In genomic region chr2:1647417-1648240, GRCh38 we compare ENCODE assay signal across 17 cellular contexts.
DNase-seq lines count a peak whose midpoint lies in the region; ATAC-seq and TF ChIP-seq lines count a peak whose summit lies in the region.
"Had no signal": no experiment of that assay in that cellular context is flagged by ENCODE, and none has a peak within 500 bp of the region (broad histone marks: within the 10 kb centered on the region; RNA-seq: fewer than 3 reads in every experiment).

No MANE protein-coding gene starts in this region.

- H3K9me3 ChIP-seq in ascending aorta (no peaks in the 10 kb centered on the region), neural progenitor cell (ENCODE audit: low read depth) (no peaks in the 10 kb centered on the region), vagina (no peaks in the 10 kb centered on the region)
- H3K9me3 ChIP-seq: BLaER1 had no signal

- no peak overlapping the region for H3K4me3 Mint-ChIP-seq in neural progenitor cell
- H3K4me3 Mint-ChIP-seq in activated CD4-positive, alpha-beta T cell treated with anti-CD3 and anti-CD28 coated beads, Interleukin-2, amount 10 ng/mL, durations not matched to agents 24 days and 14 days: no peak overlapping the region

- H3K9ac ChIP-seq in neural progenitor cell: no peak overlapping the region
- H3K9ac ChIP-seq: BLaER1 had no signal

- H3K36me3 Mint-ChIP-seq in neural progenitor cell: peaks cover 43% of the 10 kb centered on the region
- H3K36me3 Mint-ChIP-seq in activated CD4-positive, alpha-beta T cell treated with anti-CD3 and anti-CD28 coated beads, Interleukin-2, amount 10 ng/mL, durations not matched to agents 24 days and 14 days (ENCODE audit: low read depth): no peaks in the 10 kb centered on the region

- H3K36me3 ChIP-seq in ascending aorta: peaks cover 35 to 42% of the 10 kb centered on the region in 2 donors
- no peaks in the 10 kb centered on the region for H3K36me3 ChIP-seq in neural progenitor cell
- H3K36me3 ChIP-seq in vagina: peaks cover 0 to 38% of the 10 kb centered on the region in 2 donors

- H3K4me2 ChIP-seq in neural progenitor cell: no peak overlapping the region
- H3K4me2 ChIP-seq: BLaER1 had no signal

- H3K27me3 Mint-ChIP-seq in neural progenitor cell (ENCODE audit: insufficient read depth, low read depth): peaks cover 8% of the 10 kb centered on the region
- no peaks in the 10 kb centered on the region for H3K27me3 Mint-ChIP-seq in activated CD4-positive, alpha-beta T cell treated with anti-CD3 and anti-CD28 coated beads, Interleukin-2, amount 10 ng/mL, durations not matched to agents 24 days and 14 days

- H3K27me3 ChIP-seq in ascending aorta (no peaks in the 10 kb centered on the region), neural progenitor cell (no peaks in the 10 kb centered on the region), vagina (no peaks in the 10 kb centered on the region)
- H3K27me3 ChIP-seq: BLaER1 had no signal

- H3K4me1 ChIP-seq in ascending aorta: peaks cover 19 to 29% of the 10 kb centered on the region in 2 donors
- peaks cover 3% of the 10 kb centered on the region for H3K4me1 ChIP-seq in neural progenitor cell
- peaks cover 5% of the 10 kb centered on the region for H3K4me1 ChIP-seq in vagina

- H2AFZ ChIP-seq in neural progenitor cell (replicated peaks): no peak overlapping the region

- DNase-seq in activated CD8-positive, alpha-beta memory T cell treated with anti-CD3 and anti-CD28 coated beads for 24 hours: peak; percentile 11
- DNase-seq in activated CD8-positive, alpha-beta memory T cell treated with anti-CD3 and anti-CD28 coated beads, Interleukin-2, amount 50 U/mL, for 4 hours: no peak
- DNase-seq in ascending aorta (ENCODE audit: low spot score in 2 of 2): no peak
- DNase-seq in neural progenitor cell (ENCODE audit: low spot score): no peak
- peak; percentile 71 to 74 for DNase-seq in vagina (ENCODE audit: extremely low spot score in 2 of 2)
- no peak for DNase-seq in inferior parietal cortex (ENCODE audit: extremely low spot score)
- no peak for DNase-seq in activated CD4-positive, alpha-beta T cell treated with anti-CD3 and anti-CD28 coated beads, Interleukin-2, amount 10 ng/mL, durations not matched to agents 24 days and 14 days
- DNase-seq: KG1, NCI-H1092 treated with DMSO at 0.1 percent for 48 hours, NCI-H1694, NCI-H2107, NCI-H226, SHP77 had no signal

- H3K79me2 ChIP-seq in neural progenitor cell (ENCODE audit: low read depth): no peaks in the 10 kb centered on the region

- no peaks in the 10 kb centered on the region for H4K20me1 ChIP-seq in neural progenitor cell (ENCODE audit: low read depth)

- peak overlapping the region; percentile 3 for H3K27ac Mint-ChIP-seq in neural progenitor cell
- H3K27ac Mint-ChIP-seq in activated CD4-positive, alpha-beta T cell treated with anti-CD3 and anti-CD28 coated beads, Interleukin-2, amount 10 ng/mL, durations not matched to agents 24 days and 14 days: no peak overlapping the region

- H3K27ac ChIP-seq in ascending aorta (peak overlapping the region; percentile 12 to 49), neural progenitor cell (no peak overlapping the region), vagina (no peak overlapping the region)
- H3K27ac ChIP-seq: 22Rv1, BLaER1 had no signal

- TF ChIP-seq CTCF in ascending aorta (IDR thresholded peaks at IDR 0.05) (no peak), neural progenitor cell (IDR thresholded peaks at IDR 0.05) (no peak), vagina (IDR thresholded peaks at IDR 0.05) (no peak)

- peaks cover 15% of the 10 kb centered on the region for H3K4me1 Mint-ChIP-seq in neural progenitor cell
- no peaks in the 10 kb centered on the region for H3K4me1 Mint-ChIP-seq in activated CD4-positive, alpha-beta T cell treated with anti-CD3 and anti-CD28 coated beads, Interleukin-2, amount 10 ng/mL, durations not matched to agents 24 days and 14 days

- intact Hi-C loops in ascending aorta (cut with DNase I): no loop called here
- intact Hi-C loops in vagina (cut with DNase I): no loop called here
- intact Hi-C loops in activated CD4-positive, alpha-beta T cell treated with anti-CD3 and anti-CD28 coated beads, Interleukin-2, amount 10 ng/mL, durations not matched to agents 24 days and 14 days (cut with micrococcal nuclease): no loop called here

- TF ChIP-seq POLR2A in vagina (IDR thresholded peaks at IDR 0.05): no peak

- ATAC-seq in HG02623 (IDR thresholded peaks at IDR 0.05; ENCODE audit: unreplicated experiment): no peak
- ATAC-seq: SK-N-SH treated with all-trans-retinoic acid at 6 μM for 48 hours had no signal

- H3F3A ChIP-seq in neural progenitor cell (ENCODE audit: low read depth): no peaks in the 10 kb centered on the region

- peaks cover 3% of the 10 kb centered on the region for H3K9me3 Mint-ChIP-seq in neural progenitor cell
- no peaks in the 10 kb centered on the region for H3K9me3 Mint-ChIP-seq in activated CD4-positive, alpha-beta T cell treated with anti-CD3 and anti-CD28 coated beads, Interleukin-2, amount 10 ng/mL, durations not matched to agents 24 days and 14 days

- H3K4me3 ChIP-seq in ascending aorta (no peak overlapping the region), neural progenitor cell (no peak overlapping the region), vagina (no peak overlapping the region)
- H3K4me3 ChIP-seq: BLaER1 had no signal

Comparison
In these comparisons a context has a peak if more than half of its experiments do, and no peak if none do; other contexts are left out.
1. DNase-seq: peak in activated CD8-positive, alpha-beta memory T cell treated with anti-CD3 and anti-CD28 coated beads for 24 hours (single experiment) and vagina (2 of 2); none in activated CD8-positive, alpha-beta memory T cell treated with anti-CD3 and anti-CD28 coated beads, Interleukin-2, amount 50 U/mL, for 4 hours (single experiment), ascending aorta (0 of 2), neural progenitor cell (single experiment), inferior parietal cortex (single experiment) and activated CD4-positive, alpha-beta T cell treated with anti-CD3 and anti-CD28 coated beads, Interleukin-2, amount 10 ng/mL, durations not matched to agents 24 days and 14 days (single experiment).
2. H3K27ac ChIP-seq: peak in ascending aorta (2 of 2); none in neural progenitor cell (single experiment) and vagina (single experiment).